37 cellular contexts compared by ENCODE assay signal in the genomic region with DNA sequence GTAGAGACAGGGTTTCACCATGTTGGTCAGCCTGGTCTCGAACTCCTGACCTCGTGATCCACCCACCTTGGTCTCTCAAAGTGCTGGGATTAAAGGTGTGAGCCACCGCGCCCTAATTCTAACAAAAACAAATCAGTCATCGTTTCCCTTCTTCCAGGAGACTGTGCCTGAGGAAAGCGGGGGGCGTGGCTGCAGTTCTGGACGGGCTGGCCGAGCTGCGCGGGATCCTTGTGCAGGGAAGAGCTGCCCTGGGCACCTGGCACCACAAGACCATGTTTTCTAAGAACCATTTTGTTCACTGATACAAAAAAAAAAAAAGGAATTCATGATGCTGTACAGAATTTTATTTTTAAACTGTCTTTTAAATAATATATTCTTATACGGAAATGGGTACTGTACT.
"Had no signal": no experiment of that assay in that cellular context is flagged by ENCODE, and none has a peak within 500 bp of the region (broad histone marks: within the 10 kb centered on the region; RNA-seq: fewer than 3 reads in every experiment).

No MANE protein-coding gene starts in this region.

- H3K36me3 ChIP-seq: ascending aorta, brain microvascular endothelial cell, breast epithelium had no signal

- H3K4me3 Mint-ChIP-seq: activated naive CD4-positive, alpha-beta T cell treated with anti-CD3 and anti-CD28 coated beads for 36 hours; activated naive CD4-positive, alpha-beta T cell treated with anti-CD3 and anti-CD28 coated beads, Interleukin-2, amount 10 ng/mL, durations not matched to agents 7 days and 5 days; activated naive CD4-positive, alpha-beta T cell treated with anti-CD3 and anti-CD28 coated beads, Interleukin-2, amount 50 U/mL, for 24 hours; activated naive CD8-positive, alpha-beta T cell; activated naive CD8-positive, alpha-beta T cell treated with anti-CD3 and anti-CD28 coated beads for 36 hours; activated naive CD8-positive, alpha-beta T cell treated with anti-CD3 and anti-CD28 coated beads, Interleukin-2, amount 10 ng/mL, durations not matched to agents 7 days and 5 days; activated naive CD8-positive, alpha-beta T cell treated with anti-CD3 and anti-CD28 coated beads, Interleukin-2, amount 50 U/mL, for 24 hours; activated T-cell treated with anti-CD3 and anti-CD28 coated beads, Interleukin-2, amount 50 U/mL, for 24 hours; activated T-cell treated with anti-CD3 and anti-CD28 coated beads, Interleukin-2, amount 50 U/mL, for 4 hours; activated T-cell treated with anti-CD3 and anti-CD28 coated beads, Interleukin-2, amount 50 U/mL, for 72 hours; activated T-helper 1 cell treated with anti-CD3 and anti-CD28 coated beads, Interleukin-12 subunit alpha, Interleukin-12 subunit beta, Interleukin-2, Interleukin-4 antibody, amounts not matched to agents 30 ng/mL and 10 ng/mL and 1 ng/mL, durations not matched to agents 14 hours and 24 hours and 36 hours; activated T-helper 17 cell treated with anti-CD3 and anti-CD28 coated beads, Interleukin-2, amount 50 U/mL, for 72 hours; brain; central memory CD8-positive, alpha-beta T cell had no signal

- H3K9me3 ChIP-seq: adrenal gland, ascending aorta, body of pancreas, breast epithelium had no signal

- H3K9me3 Mint-ChIP-seq: activated naive CD4-positive, alpha-beta T cell treated with anti-CD3 and anti-CD28 coated beads for 36 hours; activated naive CD4-positive, alpha-beta T cell treated with anti-CD3 and anti-CD28 coated beads, Interleukin-2, amount 10 ng/mL, durations not matched to agents 7 days and 5 days; activated naive CD4-positive, alpha-beta T cell treated with anti-CD3 and anti-CD28 coated beads, Interleukin-2, amount 50 U/mL, for 24 hours; activated naive CD4-positive, alpha-beta T cell treated with anti-CD3 and anti-CD28 coated beads, Interleukin-2, amount 50 U/mL, for 72 hours; activated naive CD8-positive, alpha-beta T cell treated with anti-CD3 and anti-CD28 coated beads for 36 hours; activated naive CD8-positive, alpha-beta T cell treated with anti-CD3 and anti-CD28 coated beads, Interleukin-2, amount 10 ng/mL, durations not matched to agents 7 days and 5 days; activated naive CD8-positive, alpha-beta T cell treated with anti-CD3 and anti-CD28 coated beads, Interleukin-2, amount 50 U/mL, for 24 hours; activated T-cell treated with anti-CD3 and anti-CD28 coated beads, Interleukin-2, amount 50 U/mL, for 24 hours; activated T-cell treated with anti-CD3 and anti-CD28 coated beads, Interleukin-2, amount 50 U/mL, for 4 hours; activated T-cell treated with anti-CD3 and anti-CD28 coated beads, Interleukin-2, amount 50 U/mL, for 72 hours; activated T-helper 1 cell treated with anti-CD3 and anti-CD28 coated beads, Interleukin-12 subunit alpha, Interleukin-12 subunit beta, Interleukin-2, Interleukin-4 antibody, amounts not matched to agents 30 ng/mL and 10 ng/mL and 1 ng/mL, durations not matched to agents 14 hours and 24 hours and 36 hours; activated T-helper 17 cell treated with anti-CD3 and anti-CD28 coated beads, Interleukin-2, amount 50 U/mL, for 72 hours; activated T-helper 2 cell treated with anti-CD3 and anti-CD28 coated beads, Interferon-gamma antibody, Interleukin-2, Interleukin-4, amounts not matched to agents 10 μg/mL and 5 μg/mL and 100 μg/mL, durations not matched to agents 14 hours and 24 hours and 36 hours; central memory CD8-positive, alpha-beta T cell had no signal

- H3K4me3 ChIP-seq: adrenal gland, ascending aorta, body of pancreas, breast epithelium, cardiac muscle cell had no signal

- H3K27ac ChIP-seq: adrenal gland, ascending aorta, body of pancreas, brain microvascular endothelial cell, breast epithelium, cardiac muscle cell had no signal

- H3K27ac Mint-ChIP-seq: activated naive CD4-positive, alpha-beta T cell treated with anti-CD3 and anti-CD28 coated beads for 36 hours; activated naive CD4-positive, alpha-beta T cell treated with anti-CD3 and anti-CD28 coated beads, Interleukin-2, amount 10 ng/mL, durations not matched to agents 7 days and 5 days; activated naive CD4-positive, alpha-beta T cell treated with anti-CD3 and anti-CD28 coated beads, Interleukin-2, amount 50 U/mL, for 24 hours; activated naive CD8-positive, alpha-beta T cell; activated naive CD8-positive, alpha-beta T cell treated with anti-CD3 and anti-CD28 coated beads for 36 hours; activated naive CD8-positive, alpha-beta T cell treated with anti-CD3 and anti-CD28 coated beads, Interleukin-2, amount 10 ng/mL, durations not matched to agents 7 days and 5 days; activated naive CD8-positive, alpha-beta T cell treated with anti-CD3 and anti-CD28 coated beads, Interleukin-2, amount 50 U/mL, for 24 hours; activated T-cell treated with anti-CD3 and anti-CD28 coated beads, Interleukin-2, amount 50 U/mL, for 24 hours; activated T-cell treated with anti-CD3 and anti-CD28 coated beads, Interleukin-2, amount 50 U/mL, for 72 hours; activated T-helper 1 cell treated with anti-CD3 and anti-CD28 coated beads, Interleukin-12 subunit alpha, Interleukin-12 subunit beta, Interleukin-2, Interleukin-4 antibody, amounts not matched to agents 30 ng/mL and 10 ng/mL and 1 ng/mL, durations not matched to agents 14 hours and 24 hours and 36 hours; activated T-helper 17 cell treated with anti-CD3 and anti-CD28 coated beads, Interleukin-2, amount 50 U/mL, for 72 hours; activated T-helper 2 cell treated with anti-CD3 and anti-CD28 coated beads, Interferon-gamma antibody, Interleukin-2, Interleukin-4, amounts not matched to agents 10 μg/mL and 5 μg/mL and 100 μg/mL, durations not matched to agents 14 hours and 24 hours and 36 hours; brain had no signal

- H3K27me3 ChIP-seq: adrenal gland, ascending aorta, body of pancreas had no signal

- H3K4me1 ChIP-seq: adrenal gland, ascending aorta, body of pancreas, breast epithelium had no signal

- ATAC-seq: activated naive CD4-positive, alpha-beta T cell treated with anti-CD3 and anti-CD28 coated beads, Interleukin-2, amount 50 U/mL, for 72 hours; activated naive CD8-positive, alpha-beta T cell treated with anti-CD3 and anti-CD28 coated beads, Interleukin-2, amount 50 U/mL, for 24 hours; activated T-cell treated with anti-CD3 and anti-CD28 coated beads, Interleukin-2, amount 50 U/mL, for 4 hours; activated T-cell treated with anti-CD3 and anti-CD28 coated beads, Interleukin-2, amount 50 U/mL, for 72 hours; activated T-helper 17 cell treated with anti-CD3 and anti-CD28 coated beads, Interleukin-2, amount 50 U/mL, for 72 hours; body of pancreas had no signal

- H3K27me3 Mint-ChIP-seq: activated naive CD4-positive, alpha-beta T cell treated with anti-CD3 and anti-CD28 coated beads, Interleukin-2, amount 50 U/mL, for 24 hours; activated naive CD8-positive, alpha-beta T cell; activated naive CD8-positive, alpha-beta T cell treated with anti-CD3 and anti-CD28 coated beads for 36 hours; activated naive CD8-positive, alpha-beta T cell treated with anti-CD3 and anti-CD28 coated beads, Interleukin-2, amount 50 U/mL, for 24 hours; activated T-cell treated with anti-CD3 and anti-CD28 coated beads, Interleukin-2, amount 50 U/mL, for 24 hours; activated T-helper 17 cell treated with anti-CD3 and anti-CD28 coated beads, Interleukin-2, amount 50 U/mL, for 72 hours; brain had no signal

- H3K36me3 Mint-ChIP-seq: activated naive CD4-positive, alpha-beta T cell treated with anti-CD3 and anti-CD28 coated beads, Interleukin-2, amount 10 ng/mL, durations not matched to agents 7 days and 5 days; activated naive CD4-positive, alpha-beta T cell treated with anti-CD3 and anti-CD28 coated beads, Interleukin-2, amount 50 U/mL, for 72 hours; activated naive CD8-positive, alpha-beta T cell treated with anti-CD3 and anti-CD28 coated beads for 36 hours; activated naive CD8-positive, alpha-beta T cell treated with anti-CD3 and anti-CD28 coated beads, Interleukin-2, amount 10 ng/mL, durations not matched to agents 7 days and 5 days had no signal

- H3K4me1 Mint-ChIP-seq: activated naive CD4-positive, alpha-beta T cell treated with anti-CD3 and anti-CD28 coated beads, Interleukin-2, amount 10 ng/mL, durations not matched to agents 7 days and 5 days; activated naive CD8-positive, alpha-beta T cell treated with anti-CD3 and anti-CD28 coated beads, Interleukin-2, amount 10 ng/mL, durations not matched to agents 7 days and 5 days; activated naive CD8-positive, alpha-beta T cell treated with anti-CD3 and anti-CD28 coated beads, Interleukin-2, amount 50 U/mL, for 24 hours; activated T-helper 17 cell treated with anti-CD3 and anti-CD28 coated beads, Interleukin-2, amount 50 U/mL, for 72 hours; central memory CD8-positive, alpha-beta T cell had no signal

- DNase-seq: activated effector memory CD4-positive, alpha-beta T cell treated with anti-CD3 and anti-CD28 coated beads, Interleukin-2, amount 50 U/mL, for 16 hours; activated effector memory CD4-positive, alpha-beta T cell treated with Interleukin-2 at 50 U/mL for 16 hours; activated gamma-delta T cell; activated gamma-delta T cell treated with Interleukin-2 at 50 U/mL for 16 hours; activated naive CD4-positive, alpha-beta T cell; activated naive CD4-positive, alpha-beta T cell treated with anti-CD3 and anti-CD28 coated beads for 36 hours; activated naive CD4-positive, alpha-beta T cell treated with anti-CD3 and anti-CD28 coated beads, Interleukin-2, amount 10 ng/mL, durations not matched to agents 7 days and 5 days; activated naive CD4-positive, alpha-beta T cell treated with anti-CD3 and anti-CD28 coated beads, Interleukin-2, amount 50 U/mL, for 16 hours; activated naive CD4-positive, alpha-beta T cell treated with Interleukin-2 at 50 U/mL for 16 hours; activated naive CD8-positive, alpha-beta T cell treated with anti-CD3 and anti-CD28 coated beads for 36 hours; activated naive CD8-positive, alpha-beta T cell treated with anti-CD3 and anti-CD28 coated beads, Interleukin-2, amount 10 ng/mL, durations not matched to agents 7 days and 5 days; activated naive CD8-positive, alpha-beta T cell treated with anti-CD3 and anti-CD28 coated beads, Interleukin-2, amount 50 U/mL, for 24 hours; activated T-cell treated with anti-CD3 and anti-CD28 coated beads, Interleukin-2, amount 50 U/mL, for 24 hours; activated T-cell treated with anti-CD3 and anti-CD28 coated beads, Interleukin-2, amount 50 U/mL, for 4 hours; activated T-cell treated with anti-CD3 and anti-CD28 coated beads, Interleukin-2, amount 50 U/mL, for 48 hours; activated T-cell treated with anti-CD3 and anti-CD28 coated beads, Interleukin-2, amount 50 U/mL, for 72 hours; adrenal gland; amniotic stem cell; amygdala; anterior cingulate cortex; aorta; body of pancreas; brain microvascular endothelial cell; caudate nucleus; central memory CD4-positive, alpha-beta T cell; cerebellar nuclear complex had no signal
